In the genomic region with DNA sequence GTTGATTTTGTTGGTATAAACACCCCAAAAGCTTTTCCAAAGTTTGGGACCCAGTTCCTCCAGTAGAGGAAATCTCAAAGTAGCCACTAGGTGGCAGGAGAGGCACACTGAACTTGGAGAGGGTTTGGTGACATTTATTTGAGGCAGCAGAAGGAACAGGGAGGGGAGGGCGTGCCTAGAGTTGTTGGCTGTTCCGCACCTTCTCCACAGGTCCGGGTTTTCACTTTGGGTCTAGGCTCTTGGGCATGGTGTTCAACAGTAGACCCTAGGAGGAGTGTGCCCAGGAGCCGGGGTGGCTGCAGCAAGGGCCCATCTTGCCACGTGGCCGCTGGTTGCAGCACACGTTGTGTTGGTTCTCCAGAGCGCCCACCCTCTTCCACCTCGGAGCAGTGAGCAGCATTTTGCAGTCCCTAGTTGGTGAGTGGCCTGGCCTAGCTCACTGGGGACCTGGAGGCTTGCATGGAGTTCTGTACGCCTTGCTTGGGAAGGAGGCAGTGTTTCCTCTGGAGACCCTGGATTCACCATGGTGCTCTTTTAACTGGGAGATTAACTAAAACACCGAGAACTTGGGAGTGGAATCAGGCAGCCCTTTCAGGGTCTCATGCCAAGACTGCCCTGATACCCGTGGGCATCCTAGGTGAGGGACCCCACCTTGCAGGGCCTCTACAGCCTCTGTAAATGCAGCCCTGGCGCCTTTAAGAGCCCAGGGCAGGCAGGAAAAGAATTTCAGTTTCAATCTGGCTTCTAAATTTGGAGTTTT, we compare ENCODE assay signal across 8 cellular contexts. TPM values are rescaled to one million over a fixed set of nuclear protein-coding genes. Genes with fewer than 3 reads are reported as not detected.
DNase-seq lines count a peak whose midpoint lies in the region; ATAC-seq, FAIRE-seq and TF ChIP-seq lines count a peak whose summit lies in the region.

No MANE protein-coding gene starts in this region.

- no peaks in the 10 kb centered on the region for H3K9me3 ChIP-seq in keratinocyte (ENCODE audit: control insufficient read depth, low read depth, low read length)

- peak overlapping the region; percentile 22 to 41 (median 31) for H3K4me3 ChIP-seq in keratinocyte (ENCODE audit: control insufficient read depth in 2 of 3, extremely low read depth in 1 of 3, insufficient read depth in 2 of 3, low read depth in 1 of 3, low read length in 3 of 3)

- peak; percentile 11 for ATAC-seq in HG03064 (IDR thresholded peaks at IDR 0.05; ENCODE audit: low read depth, unreplicated experiment)
- ATAC-seq in central memory CD8-positive, alpha-beta T cell (replicated peaks; ENCODE audit: extremely low read depth, poor library complexity, severe bottlenecking): peak; percentile 76
- ATAC-seq in HG03135 (IDR thresholded peaks at IDR 0.05; ENCODE audit: unreplicated experiment): no peak

- peak; percentile 89 for FAIRE-seq in keratinocyte (lab: Jason Lieb, UNC)

- DNase-seq in G401 (ENCODE audit: low spot score): peak; percentile 95
- peak; percentile 57 for DNase-seq in NCI-H226
- peak; percentile 35 to 45 (median 41) for DNase-seq in activated CD4-positive, CD25-positive, alpha-beta regulatory T cell (lab: John Stamatoyannopoulos, UW)
- peak; percentile 63 to 70 for DNase-seq in central memory CD8-positive, alpha-beta T cell (ENCODE audit: low spot score in 2 of 2)
- peak; percentile 76 for DNase-seq in keratinocyte (ENCODE audit: low read depth, low spot score)
- peak; percentile 61 to 90 (median 61) for DNase-seq in stimulated activated CD4-positive, alpha-beta T cell treated with anti-CD3 and anti-CD28 coated beads, Interleukin-12 subunit alpha, Interleukin-12 subunit beta, amount 100 ng/mL, for 48 hours (ENCODE audit: low read depth in 2 of 3, low spot score in 1 of 3)

- peak overlapping the region; percentile 99 for H3K27ac ChIP-seq in keratinocyte (ENCODE audit: control insufficient read depth, insufficient read depth, low read length)

- peak in 2 of 3 experiments; percentile 74 to 85 for TF ChIP-seq CTCF in keratinocyte (optimal IDR thresholded peaks at IDR 0.05 in 1 of 3, IDR thresholded peaks at IDR 0.05 in 1 of 3, conservative IDR thresholded peaks at IDR 0.05 in 1 of 3; ENCODE audit: extremely low read depth in 1 of 3, insufficient read depth in 2 of 3, low read length in 3 of 3)

- dilution Hi-C loops in keratinocyte (cut with MboI; ENCODE audit: extremely low pct_ligation_motif_present, low sequenced_read_pairs): no loop called here

- H3K79me2 ChIP-seq in keratinocyte (ENCODE audit: control insufficient read depth, insufficient read depth, low read length): peaks cover 6% of the 10 kb centered on the region

- H3K4me3 Mint-ChIP-seq in central memory CD8-positive, alpha-beta T cell: peak overlapping the region; percentile 85

- in situ Hi-C loops in G401 (cut with HindIII; ENCODE audit: low sequenced_read_pairs): loop anchor here (10.0 kb wide), 2 partner anchors 405 to 485 kb away; a partner anchor contains a TSS

- H3K4me2 ChIP-seq in keratinocyte (ENCODE audit: control insufficient read depth, extremely low read depth, insufficient read depth, low read depth, low read length): peak overlapping the region; percentile 88

- H3K4me1 Mint-ChIP-seq in central memory CD8-positive, alpha-beta T cell: peaks cover 25% of the 10 kb centered on the region

- H3K36me3 ChIP-seq in keratinocyte (ENCODE audit: control insufficient read depth in 2 of 2, extremely low read depth in 1 of 2, insufficient read depth in 2 of 2, low read length in 2 of 2): peaks cover 15 to 24% of the 10 kb centered on the region in 2 experiments

- H4K20me1 ChIP-seq in keratinocyte (ENCODE audit: control insufficient read depth, extremely low read depth, insufficient read depth, low read length): no peaks in the 10 kb centered on the region

- no peak overlapping the region for H2AFZ ChIP-seq in keratinocyte (ENCODE audit: control insufficient read depth, low read length)

- peaks cover 48% of the 10 kb centered on the region for H3K4me1 ChIP-seq in keratinocyte (ENCODE audit: control insufficient read depth, extremely low read depth, insufficient read depth, low read length)

- no peaks in the 10 kb centered on the region for H3K9me3 Mint-ChIP-seq in central memory CD8-positive, alpha-beta T cell

- H3K27ac Mint-ChIP-seq in central memory CD8-positive, alpha-beta T cell (ENCODE audit: low read depth): peak overlapping the region; percentile 84

- peaks cover 21% of the 10 kb centered on the region for H3K36me3 Mint-ChIP-seq in central memory CD8-positive, alpha-beta T cell (ENCODE audit: insufficient read depth)

- peak overlapping the region; percentile 97 for H3K9ac ChIP-seq in keratinocyte (ENCODE audit: control insufficient read depth, extremely low read depth, insufficient read depth, low read length)

- no peaks in the 10 kb centered on the region for H3K27me3 ChIP-seq in keratinocyte (ENCODE audit: control insufficient read depth, extremely low read depth, insufficient read depth, low read length)

- peaks cover 2% of the 10 kb centered on the region for H3K9me1 ChIP-seq in keratinocyte (ENCODE audit: control insufficient read depth, extremely low read depth, insufficient read depth, low read length)

- H3K27me3 Mint-ChIP-seq in central memory CD8-positive, alpha-beta T cell: no peaks in the 10 kb centered on the region

RNA-seq across cellular contexts. Expression of a gene that starts 28.2 kb away (rescaled TPM):
- 215 and 261 TPM in 2 replicates for total RNA-seq in G401 (2014; rRNA removed; shearing (Covaris generic))
- 86.8 to 127 TPM (median 98.0 TPM) in 3 replicates for polyA plus RNA-seq in keratinocyte
- 14.6 TPM for polyA plus RNA-seq in keratinocyte (2011; ENCODE audit: low read depth)
- 80.8 and 81.8 TPM in 2 replicates for polyA plus RNA-seq in keratinocyte (2011; cell fraction: cytosol; rRNA removed)
- 77.5 and 93.2 TPM in 2 replicates for polyA plus RNA-seq in keratinocyte (2011; cell fraction: nucleus; rRNA removed)
- 43.8 and 93.0 TPM in 2 replicates for polyA plus RNA-seq in keratinocyte (2012; ENCODE audit: low replicate concordance)
- 113 to 151 TPM (median 121 TPM) in 3 replicates for polyA minus RNA-seq in keratinocyte
- polyA minus RNA-seq in keratinocyte (2011; cell fraction: cytosol; rRNA and poly(A)+ RNA removed): 77.1 TPM
- 43.4 and 67.5 TPM in 2 replicates for polyA minus RNA-seq in keratinocyte (2011; cell fraction: nucleus; rRNA and poly(A)+ RNA removed)

RNA-seq across cellular contexts. Expression of a gene that starts 28.8 kb away (rescaled TPM):
- 21.5 and 22.7 TPM in 2 replicates for total RNA-seq in G401 (2014; rRNA removed; shearing (Covaris generic))
- 6.5 to 12.5 TPM (median 8.2 TPM) in 3 replicates for polyA plus RNA-seq in keratinocyte
- polyA plus RNA-seq in keratinocyte (2011; ENCODE audit: low read depth): 4.9 TPM
- 9.8 and 18.3 TPM in 2 replicates for polyA plus RNA-seq in keratinocyte (2011; cell fraction: cytosol; rRNA removed)
- 10.5 and 15.6 TPM in 2 replicates for polyA plus RNA-seq in keratinocyte (2011; cell fraction: nucleus; rRNA removed)
- polyA plus RNA-seq in keratinocyte (2012; ENCODE audit: low replicate concordance): 10.2 and 14.1 TPM in 2 replicates
- 9.7 to 30.8 TPM (median 11.2 TPM) in 3 replicates for polyA minus RNA-seq in keratinocyte
- polyA minus RNA-seq in keratinocyte (2011; cell fraction: cytosol; rRNA and poly(A)+ RNA removed): 22.8 TPM
- polyA minus RNA-seq in keratinocyte (2011; cell fraction: nucleus; rRNA and poly(A)+ RNA removed): 6.5 and 7.5 TPM in 2 replicates

RNA-seq across cellular contexts. Expression of a gene that starts 38.6 kb away (rescaled TPM):
- total RNA-seq in G401 (2014; rRNA removed; shearing (Covaris generic)): 92.7 and 121 TPM in 2 replicates
- polyA plus RNA-seq in keratinocyte: 2.1 to 3.6 TPM (median 2.8 TPM) in 3 replicates
- polyA plus RNA-seq in keratinocyte (2011; ENCODE audit: low read depth): 4.1 TPM
- 0.75 and 2.7 TPM in 2 replicates for polyA plus RNA-seq in keratinocyte (2011; cell fraction: cytosol; rRNA removed)
- 2.1 and 4.5 TPM in 2 replicates for polyA plus RNA-seq in keratinocyte (2011; cell fraction: nucleus; rRNA removed)
- polyA plus RNA-seq in keratinocyte (2012; ENCODE audit: low replicate concordance): 2.4 and 5.1 TPM in 2 replicates
- polyA minus RNA-seq in keratinocyte: 1.3 to 1.4 TPM (median 1.3 TPM) in 3 replicates
- polyA minus RNA-seq in keratinocyte (2011; cell fraction: cytosol; rRNA and poly(A)+ RNA removed): 18.4 TPM
- polyA minus RNA-seq in keratinocyte (2011; cell fraction: nucleus; rRNA and poly(A)+ RNA removed): 4.3 and 7.5 TPM in 2 replicates

RNA-seq across cellular contexts. Expression of a gene that starts 58.5 kb away (rescaled TPM):
- 24.4 and 29.1 TPM in 2 replicates for total RNA-seq in G401 (2014; rRNA removed; shearing (Covaris generic))
- 14.2 to 17.7 TPM (median 16.7 TPM) in 3 replicates for polyA plus RNA-seq in keratinocyte
- polyA plus RNA-seq in keratinocyte (2011; ENCODE audit: low read depth): 8.6 TPM
- 12.0 and 12.3 TPM in 2 replicates for polyA plus RNA-seq in keratinocyte (2011; cell fraction: cytosol; rRNA removed)
- 30.2 and 33.2 TPM in 2 replicates for polyA plus RNA-seq in keratinocyte (2011; cell fraction: nucleus; rRNA removed)
- 10.1 and 14.0 TPM in 2 replicates for polyA plus RNA-seq in keratinocyte (2012; ENCODE audit: low replicate concordance)
- polyA minus RNA-seq in keratinocyte: 12.3 to 26.1 TPM (median 18.2 TPM) in 3 replicates
- 13.0 TPM for polyA minus RNA-seq in keratinocyte (2011; cell fraction: cytosol; rRNA and poly(A)+ RNA removed)
- polyA minus RNA-seq in keratinocyte (2011; cell fraction: nucleus; rRNA and poly(A)+ RNA removed): 10.4 and 13.4 TPM in 2 replicates

Comparison
In these comparisons a context has a peak if more than half of its experiments do, and no peak if none do; other contexts are left out.
1. DNase-seq: peak in every context shown above with its lines; median percentile 95 in G401; 76 in keratinocyte; 66 in central memory CD8-positive, alpha-beta T cell; 61 in stimulated activated CD4-positive, alpha-beta T cell treated with anti-CD3 and anti-CD28 coated beads, Interleukin-12 subunit alpha, Interleukin-12 subunit beta, amount 100 ng/mL, for 48 hours; 57 in NCI-H226; 41 in activated CD4-positive, CD25-positive, alpha-beta regulatory T cell.